ENCODE assay signal across 8 cellular contexts in the genomic region with DNA sequence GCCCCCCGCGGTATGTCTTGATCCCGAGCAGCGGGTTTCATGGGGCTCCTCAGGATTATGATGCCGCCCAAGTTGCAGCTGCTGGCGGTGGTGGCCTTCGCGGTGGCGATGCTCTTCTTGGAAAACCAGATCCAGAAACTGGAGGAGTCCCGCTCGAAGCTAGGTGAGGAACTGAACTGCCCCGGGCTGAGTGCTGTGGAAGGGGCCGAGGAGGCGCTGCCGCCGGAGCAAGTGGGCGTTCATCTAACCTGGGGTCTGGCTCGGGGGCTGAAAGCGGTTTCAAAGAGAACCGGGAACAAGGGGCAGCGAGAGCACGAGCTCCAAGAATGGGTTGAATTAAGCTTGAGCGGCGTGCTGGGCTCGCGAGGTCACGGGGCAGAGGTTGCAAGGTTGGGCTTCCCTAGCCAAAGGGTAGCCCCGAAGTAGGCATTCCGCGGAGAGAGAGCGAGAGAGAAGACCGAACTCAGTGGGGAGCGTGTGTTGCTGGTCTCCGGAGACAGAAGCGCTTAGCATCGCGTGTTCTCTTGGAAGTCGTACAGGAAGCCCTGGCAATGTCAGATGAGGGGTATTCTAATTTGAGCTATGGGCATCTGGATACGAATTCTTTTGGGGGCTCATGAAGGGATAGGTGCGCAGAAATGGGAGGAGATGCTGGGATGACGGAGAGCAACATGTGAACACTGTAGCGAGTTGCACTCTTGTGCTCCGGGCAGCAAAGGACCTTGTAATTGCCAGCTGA. TPM values are rescaled to one million over a fixed set of nuclear protein-coding genes. Genes with fewer than 3 reads are reported as not detected.
DNase-seq lines count a peak whose midpoint lies in the region; ATAC-seq and TF ChIP-seq lines count a peak whose summit lies in the region.

No MANE protein-coding gene starts in this region.

- peaks cover 1% of the 10 kb centered on the region for H4K20me1 ChIP-seq in fibroblast of lung (ENCODE audit: control insufficient read depth, extremely low read depth, insufficient read depth, low read length)

- in situ Hi-C loops in ACHN (cut with HindIII; ENCODE audit: low pct_ligation_motif_present, low pct_unique_long_range_greater_than_20kb, low sequenced_read_pairs), result no loop called here

- H3K36me3 ChIP-seq in NT2/D1 (ENCODE audit: insufficient read depth, insufficient read length, low read length), result peaks cover 21% of the 10 kb centered on the region
- no peaks in the 10 kb centered on the region for H3K36me3 ChIP-seq in fibroblast of lung (ENCODE audit: control insufficient read depth, insufficient read depth, low read length)

- no peak overlapping the region for H3K4me3 Mint-ChIP-seq in activated T-cell treated with anti-CD3 and anti-CD28 coated beads, Interleukin-2, amount 50 U/mL, for 24 hours
- H3K4me3 Mint-ChIP-seq in natural killer cell, result no peak overlapping the region

- peaks cover 66% of the 10 kb centered on the region for H3K79me2 ChIP-seq in fibroblast of lung (ENCODE audit: control insufficient read depth, insufficient read depth, low read length)

- H3K27ac ChIP-seq in fibroblast of lung (ENCODE audit: insufficient read depth, low read length), result peak overlapping the region; percentile 79

- ATAC-seq in GM18907 (IDR thresholded peaks at IDR 0.05; ENCODE audit: unreplicated experiment), result peak; percentile 34
- ATAC-seq in HG03520 (IDR thresholded peaks at IDR 0.05; ENCODE audit: unreplicated experiment), result peak; percentile 21
- no peak for ATAC-seq in natural killer cell

- H3K27me3 ChIP-seq in NT2/D1 (ENCODE audit: insufficient read depth, insufficient read length) (no peaks in the 10 kb centered on the region), fibroblast of lung (ENCODE audit: control insufficient read depth, insufficient read depth, low read length) (no peaks in the 10 kb centered on the region)

- H3K4me1 Mint-ChIP-seq in activated T-cell treated with anti-CD3 and anti-CD28 coated beads, Interleukin-2, amount 50 U/mL, for 24 hours (ENCODE audit: low read depth), result peaks cover 37% of the 10 kb centered on the region
- peaks cover 0 to 28% of the 10 kb centered on the region in 2 donors for H3K4me1 Mint-ChIP-seq in natural killer cell

- H3K4me3 ChIP-seq in NT2/D1 (ENCODE audit: insufficient read length, low read depth) (peak overlapping the region; percentile 83), fibroblast of lung (replicated peaks in 1 of 4; ENCODE audit: control extremely low read depth in 1 of 4, insufficient read depth in 1 of 4, low read depth in 3 of 4, low read length in 4 of 4) (peak overlapping the region; percentile 85 to 98 (median 93))

- no peaks in the 10 kb centered on the region for H3K4me1 ChIP-seq in NT2/D1 (ENCODE audit: insufficient read depth, insufficient read length)
- peaks cover 5% of the 10 kb centered on the region for H3K4me1 ChIP-seq in fibroblast of lung (ENCODE audit: control insufficient read depth, extremely low read depth, insufficient read depth, low read length)

- H3K36me3 Mint-ChIP-seq in activated T-cell treated with anti-CD3 and anti-CD28 coated beads, Interleukin-2, amount 50 U/mL, for 24 hours (ENCODE audit: low read depth), result peaks cover 21% of the 10 kb centered on the region
- H3K36me3 Mint-ChIP-seq in natural killer cell, result no peaks in the 10 kb centered on the region

- intact Hi-C loops in natural killer cell (cut with micrococcal nuclease), result loop anchor here (1.0 to 10.0 kb wide), 4 partner anchors 211 to 1767 kb away; a partner anchor contains a TSS

- H3K27me3 Mint-ChIP-seq in activated T-cell treated with anti-CD3 and anti-CD28 coated beads, Interleukin-2, amount 50 U/mL, for 24 hours, result no peaks in the 10 kb centered on the region
- no peaks in the 10 kb centered on the region for H3K27me3 Mint-ChIP-seq in natural killer cell (ENCODE audit: low read depth in 2 of 2)

- H3K9me3 Mint-ChIP-seq in activated T-cell treated with anti-CD3 and anti-CD28 coated beads, Interleukin-2, amount 50 U/mL, for 24 hours, result no peaks in the 10 kb centered on the region
- no peaks in the 10 kb centered on the region for H3K9me3 Mint-ChIP-seq in natural killer cell

- no peak overlapping the region for H3K27ac Mint-ChIP-seq in activated T-cell treated with anti-CD3 and anti-CD28 coated beads, Interleukin-2, amount 50 U/mL, for 24 hours
- H3K27ac Mint-ChIP-seq in natural killer cell, result no peak overlapping the region

- no peak for TF ChIP-seq CTCF in fibroblast of lung (conservative IDR thresholded peaks at IDR 0.05 in 1 of 2, IDR thresholded peaks at IDR 0.05 in 1 of 2; ENCODE audit: low read depth in 1 of 2, low read length in 2 of 2)
- no peak for TF ChIP-seq CTCF in natural killer cell (IDR thresholded peaks at IDR 0.05)

- H3K9ac ChIP-seq in NT2/D1 (ENCODE audit: insufficient read length, low read depth) (peak overlapping the region; percentile 93), fibroblast of lung (ENCODE audit: insufficient read depth, low read length) (peak overlapping the region; percentile 70)

- H3K9me3 ChIP-seq in NT2/D1 (ENCODE audit: insufficient read depth, low read length), result 0 out of 2 replicates have a peak, but pooled peaks cover 2% of the 10 kb centered on the region
- no peaks in the 10 kb centered on the region for H3K9me3 ChIP-seq in fibroblast of lung (ENCODE audit: control insufficient read depth, insufficient read depth, low read depth, low read length)

- peak overlapping the region; percentile 71 for H3K4me2 ChIP-seq in fibroblast of lung (ENCODE audit: extremely low read depth, insufficient read depth, low read length)

- H2AFZ ChIP-seq in fibroblast of lung (ENCODE audit: low read length), result peak overlapping the region; percentile 91

- peak; percentile 56 for DNase-seq in ACHN
- peak; percentile 49 for DNase-seq in NT2/D1 (ENCODE audit: low read depth, low spot score)
- DNase-seq in activated T-cell treated with anti-CD3 and anti-CD28 coated beads, Interleukin-2, amount 50 U/mL, for 24 hours, result peak; percentile 72
- peak; percentile 66 to 69 for DNase-seq in fibroblast of lung (ENCODE audit: low read depth in 2 of 2)
- DNase-seq in natural killer cell, result peak; percentile 36
- peak; percentile 50 for DNase-seq in stimulated activated naive CD4-positive, alpha-beta T cell treated with Interleukin-2 at 50 U/mL for 16 hours (lab: John Stamatoyannopoulos, UW)

RNA-seq across cellular contexts. Expression of a gene that starts 0.7 kb away (rescaled TPM):
- total RNA-seq in fibroblast of lung (22.5 and 24.7 TPM in 2 replicates), natural killer cell (10 to 100 TPM; 12.5 to 18.4 (median 14.3) TPM)
- polyA plus RNA-seq in fibroblast of lung, result 19.2 and 23.2 TPM in 2 replicates
- 25.5 and 27.5 TPM in 2 replicates for polyA plus RNA-seq in fibroblast of lung (2012)
- 1.3 and 1.5 TPM in 2 replicates for polyA minus RNA-seq in fibroblast of lung (ENCODE audit: low replicate concordance)

RNA-seq across cellular contexts. Expression of a gene that starts 1.2 kb away (rescaled TPM):
- 205 and 207 TPM in 2 replicates for total RNA-seq in fibroblast of lung
- 281 and 351 TPM in 2 replicates for polyA plus RNA-seq in fibroblast of lung
- 210 and 261 TPM in 2 replicates for polyA plus RNA-seq in fibroblast of lung (2012)
- polyA minus RNA-seq in fibroblast of lung (ENCODE audit: low replicate concordance), result 32.1 and 35.4 TPM in 2 replicates
- total RNA-seq in natural killer cell, result 100 to 1,000 TPM; 124 to 163 (median 137) TPM

Comparison
In these comparisons a context has a peak if more than half of its experiments do, and no peak if none do; other contexts are left out.
1. ATAC-seq: peak in GM18907 (single experiment) and HG03520 (single experiment); none in natural killer cell (0 of 3).
2. Peak in every context shown above with its lines, with median percentiles within 50 percentile points of each other: DNase-seq.